14 cellular contexts compared by ENCODE assay signal in the genomic region with DNA sequence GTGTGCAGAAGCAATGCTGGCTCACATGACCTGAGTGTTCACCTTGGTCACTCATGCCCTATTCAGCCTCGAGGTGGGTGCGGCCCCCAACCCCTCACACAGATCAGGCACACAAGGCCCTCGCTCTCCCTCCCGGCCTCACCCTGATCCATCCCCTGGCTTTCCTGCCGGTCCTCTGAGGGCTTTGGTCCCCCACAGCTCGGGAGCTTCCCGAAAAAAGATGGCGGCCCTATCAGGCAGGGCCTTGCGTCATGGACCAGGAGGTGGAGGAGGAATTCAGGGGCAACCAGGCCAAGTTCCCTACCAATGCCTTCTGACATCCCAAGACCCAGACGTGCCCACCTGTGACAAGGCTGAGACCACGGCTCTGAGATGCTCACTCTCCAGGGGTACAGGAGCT. TPM values are rescaled to one million over a fixed set of nuclear protein-coding genes. Genes with fewer than 3 reads are reported as not detected.
DNase-seq lines count a peak whose midpoint lies in the region; ATAC-seq and TF ChIP-seq lines count a peak whose summit lies in the region.
"Had no signal": no experiment of that assay in that cellular context is flagged by ENCODE, and none has a peak within 500 bp of the region (broad histone marks: within the 10 kb centered on the region; RNA-seq: fewer than 3 reads in every experiment).

No MANE protein-coding gene starts in this region.

- peaks cover 5% of the 10 kb centered on the region for H3K79me1 ChIP-seq in neuronal stem cell (ENCODE audit: low read depth, low read length)

- H3K18ac ChIP-seq in neuronal stem cell (ENCODE audit: low read length), result no peak overlapping the region

- WGBS in neuronal stem cell (ENCODE audit: extremely low coverage in 2 of 2, insufficient read length in 2 of 2, insufficient replicate concordance in 1 of 2), 2 donors, result no CpG with 5 or more reads among the region's 11 CpGs
- 91% methylated on average over 11 of the region's 11 CpGs for WGBS in suprapubic skin

- peak overlapping the region; percentile 43 for H3K4ac ChIP-seq in neuronal stem cell (ENCODE audit: low read length)

- H3K36me3 ChIP-seq in RWPE2 (ENCODE audit: low read depth) (peaks cover 11% of the 10 kb centered on the region), neuronal stem cell (replicated peaks in 1 of 2; ENCODE audit: control insufficient read depth in 2 of 2, insufficient read depth in 2 of 2, low read length in 2 of 2) (peaks cover 0 to 10% of the 10 kb centered on the region in 2 donors), suprapubic skin (peaks cover 13% of the 10 kb centered on the region)

- H4K8ac ChIP-seq in neuronal stem cell (ENCODE audit: low read depth, low read length), result no peak overlapping the region

- H3K4me1 ChIP-seq in RWPE2 (ENCODE audit: insufficient read depth, poor library complexity, severe bottlenecking) (no peaks in the 10 kb centered on the region), neuronal stem cell (ENCODE audit: control insufficient read depth in 2 of 2, insufficient read depth in 1 of 2, low read depth in 1 of 2, low read length in 2 of 2) (no peaks in the 10 kb centered on the region), suprapubic skin (no peaks in the 10 kb centered on the region)

- H3K36me3 Mint-ChIP-seq in chondrocyte (ENCODE audit: low read depth), result peaks cover 18% of the 10 kb centered on the region
- H3K36me3 Mint-ChIP-seq in activated naive CD4-positive, alpha-beta T cell treated with anti-CD3 and anti-CD28 coated beads, Interleukin-2, amount 10 ng/mL, durations not matched to agents 7 days and 5 days, result peaks cover 48% of the 10 kb centered on the region
- peaks cover 78% of the 10 kb centered on the region for H3K36me3 Mint-ChIP-seq in activated T-cell treated with anti-CD3 and anti-CD28 coated beads, Interleukin-2, amount 50 U/mL, for 24 hours (ENCODE audit: low read depth)

- no peak overlapping the region for H2BK15ac ChIP-seq in neuronal stem cell (ENCODE audit: low read length)

- H3K9me3 ChIP-seq in RWPE2 (ENCODE audit: severe bottlenecking) (peaks cover 11% of the 10 kb centered on the region), neuronal stem cell (replicated peaks in 1 of 2; ENCODE audit: control insufficient read depth in 2 of 2, insufficient read depth in 1 of 2, low read depth in 1 of 2, low read length in 2 of 2) (peaks cover 3 to 21% of the 10 kb centered on the region in 2 donors), suprapubic skin (peaks cover 13% of the 10 kb centered on the region)

- H3K4me2 ChIP-seq in neuronal stem cell (ENCODE audit: insufficient read depth, low read length, poor library complexity, severe bottlenecking), result no peak overlapping the region

- no peak overlapping the region for H2BK120ac ChIP-seq in neuronal stem cell (ENCODE audit: low read depth, low read length)

- H3K14ac ChIP-seq in neuronal stem cell (ENCODE audit: low read length), result peak overlapping the region; percentile 79

- peak; percentile 34 for DNase-seq in RWPE2 (ENCODE audit: low spot score)
- peak; percentile 68 for DNase-seq in chondrocyte (ENCODE audit: low spot score)
- no peak for DNase-seq in neuronal stem cell (ENCODE audit: low spot score)
- peak; percentile 49 to 55 for DNase-seq in suprapubic skin (ENCODE audit: low spot score in 2 of 2)
- no peak for DNase-seq in GDM1 (lab: John Stamatoyannopoulos, UW)
- DNase-seq in activated naive CD4-positive, alpha-beta T cell treated with anti-CD3 and anti-CD28 coated beads, Interleukin-2, amount 10 ng/mL, durations not matched to agents 7 days and 5 days, result no peak
- DNase-seq in activated T-cell treated with anti-CD3 and anti-CD28 coated beads, Interleukin-2, amount 50 U/mL, for 24 hours, result no peak
- DNase-seq: C1 segment of cervical spinal cord; Calu3; CD4-positive, alpha-beta T cell; DMS 273 treated with DMSO at 0.1 percent for 48 hours; HCEC 1CT had no signal

- H3K4me1 Mint-ChIP-seq in chondrocyte (ENCODE audit: low read depth), result no peaks in the 10 kb centered on the region
- H3K4me1 Mint-ChIP-seq in activated naive CD4-positive, alpha-beta T cell treated with anti-CD3 and anti-CD28 coated beads, Interleukin-2, amount 10 ng/mL, durations not matched to agents 7 days and 5 days, result no peaks in the 10 kb centered on the region
- H3K4me1 Mint-ChIP-seq in activated T-cell treated with anti-CD3 and anti-CD28 coated beads, Interleukin-2, amount 50 U/mL, for 24 hours (ENCODE audit: low read depth), result no peaks in the 10 kb centered on the region
- H3K4me1 Mint-ChIP-seq: B cell had no signal

- CTCF ChIA-PET in activated naive CD4-positive, alpha-beta T cell treated with anti-CD3 and anti-CD28 coated beads, Interleukin-2, amount 10 ng/mL, durations not matched to agents 7 days and 5 days (lab: Charles Lee), result no interaction called here

- peaks cover 24% of the 10 kb centered on the region for H3K9me3 Mint-ChIP-seq in chondrocyte (ENCODE audit: low read depth)
- H3K9me3 Mint-ChIP-seq in activated naive CD4-positive, alpha-beta T cell treated with anti-CD3 and anti-CD28 coated beads, Interleukin-2, amount 10 ng/mL, durations not matched to agents 7 days and 5 days, result peaks cover 36% of the 10 kb centered on the region
- H3K9me3 Mint-ChIP-seq in activated T-cell treated with anti-CD3 and anti-CD28 coated beads, Interleukin-2, amount 50 U/mL, for 24 hours, result peaks cover 13% of the 10 kb centered on the region

- H4K91ac ChIP-seq in neuronal stem cell (ENCODE audit: low read depth, low read length, poor library complexity), result no peak overlapping the region

- H2BK5ac ChIP-seq in neuronal stem cell (ENCODE audit: low read length), result no peak overlapping the region

- H3K4me3 Mint-ChIP-seq in chondrocyte (ENCODE audit: unreplicated experiment), result no peak overlapping the region
- H3K4me3 Mint-ChIP-seq in activated naive CD4-positive, alpha-beta T cell treated with anti-CD3 and anti-CD28 coated beads, Interleukin-2, amount 10 ng/mL, durations not matched to agents 7 days and 5 days, result no peak overlapping the region
- no peak overlapping the region for H3K4me3 Mint-ChIP-seq in activated T-cell treated with anti-CD3 and anti-CD28 coated beads, Interleukin-2, amount 50 U/mL, for 24 hours
- H3K4me3 Mint-ChIP-seq: B cell; CD4-positive, alpha-beta T cell had no signal

- H3K27me3 Mint-ChIP-seq in chondrocyte (ENCODE audit: low read depth), result no peaks in the 10 kb centered on the region
- no peaks in the 10 kb centered on the region for H3K27me3 Mint-ChIP-seq in activated naive CD4-positive, alpha-beta T cell treated with anti-CD3 and anti-CD28 coated beads, Interleukin-2, amount 10 ng/mL, durations not matched to agents 7 days and 5 days
- H3K27me3 Mint-ChIP-seq in activated T-cell treated with anti-CD3 and anti-CD28 coated beads, Interleukin-2, amount 50 U/mL, for 24 hours, result no peaks in the 10 kb centered on the region
- H3K27me3 Mint-ChIP-seq: B cell; CD4-positive, alpha-beta T cell had no signal

- no peak for ATAC-seq in RWPE2 (ENCODE audit: low read depth)
- ATAC-seq: GM12878 had no signal

- TF ChIP-seq EP300 in suprapubic skin (IDR thresholded peaks at IDR 0.05), result no peak

- H2AFZ ChIP-seq in neuronal stem cell (ENCODE audit: low read length), result no peak overlapping the region

- no peak overlapping the region for H3K27ac Mint-ChIP-seq in chondrocyte (ENCODE audit: unreplicated experiment)
- no peak overlapping the region for H3K27ac Mint-ChIP-seq in activated naive CD4-positive, alpha-beta T cell treated with anti-CD3 and anti-CD28 coated beads, Interleukin-2, amount 10 ng/mL, durations not matched to agents 7 days and 5 days
- no peak overlapping the region for H3K27ac Mint-ChIP-seq in activated T-cell treated with anti-CD3 and anti-CD28 coated beads, Interleukin-2, amount 50 U/mL, for 24 hours
- H3K27ac Mint-ChIP-seq: B cell; CD4-positive, alpha-beta T cell had no signal

- H3K4me3 ChIP-seq in RWPE2 (ENCODE audit: severe bottlenecking) (no peak overlapping the region), neuronal stem cell (ENCODE audit: low read length in 2 of 2) (no peak overlapping the region), suprapubic skin (no peak overlapping the region)
- H3K4me3 ChIP-seq: GM12878 had no signal

- TF ChIP-seq CTCF in RWPE2 (IDR thresholded peaks at IDR 0.05; ENCODE audit: poor library complexity, severe bottlenecking) (no peak), chondrocyte (IDR thresholded peaks at IDR 0.05) (no peak), suprapubic skin (IDR thresholded peaks at IDR 0.05) (no peak)

- H3K27ac ChIP-seq in RWPE2 (ENCODE audit: poor library complexity, severe bottlenecking), result no peak overlapping the region
- H3K27ac ChIP-seq in neuronal stem cell (replicated peaks; ENCODE audit: low read length), result no peak overlapping the region
- no peak overlapping the region for H3K27ac ChIP-seq in suprapubic skin

- H3K27me3 ChIP-seq in RWPE2 (ENCODE audit: insufficient read depth, poor library complexity, severe bottlenecking) (no peaks in the 10 kb centered on the region), neuronal stem cell (ENCODE audit: control insufficient read depth in 3 of 3, insufficient read depth in 3 of 3, low read depth in 1 of 3, low read length in 3 of 3) (no peaks in the 10 kb centered on the region), suprapubic skin (no peaks in the 10 kb centered on the region)

- no peak for TF ChIP-seq POLR2A in suprapubic skin (IDR thresholded peaks at IDR 0.05)

- H3K9ac ChIP-seq in neuronal stem cell (ENCODE audit: low read depth, low read length, poor library complexity), result no peak overlapping the region

- H2AK5ac ChIP-seq in neuronal stem cell (ENCODE audit: low read depth, low read length), result no peak overlapping the region

- H2BK12ac ChIP-seq in neuronal stem cell (ENCODE audit: low read length), result no peak overlapping the region

- H3K23ac ChIP-seq in neuronal stem cell (ENCODE audit: low read depth, low read length, poor library complexity), result peak overlapping the region; percentile 34

RNA-seq across cellular contexts. Expression of a gene that starts 43.7 kb away (rescaled TPM):
- total RNA-seq in chondrocyte, result 15.3 to 23.2 TPM (median 16.6 TPM) in 3 replicates
- 26.4 TPM for polyA plus RNA-seq in neuronal stem cell (2013, experiment 1 of 2)
- 26.5 TPM for polyA plus RNA-seq in neuronal stem cell (2013, experiment 2 of 2)
- 10 to 100 TPM; 26.7 to 34.4 (median 29.0) TPM for total RNA-seq in suprapubic skin

RNA-seq across cellular contexts. Expression of a gene that starts 44.3 kb away (rescaled TPM):
- total RNA-seq in chondrocyte (7.7 to 8.6 TPM (median 7.9 TPM) in 3 replicates), suprapubic skin (10 to 100 TPM in 2 of 4 donors, 1 to 10 TPM in 2; 8.2 to 12.3 (median 10.5) TPM)
- 14.0 TPM for polyA plus RNA-seq in neuronal stem cell (2013, experiment 1 of 2)
- 12.9 TPM for polyA plus RNA-seq in neuronal stem cell (2013, experiment 2 of 2)

Comparison
In these comparisons a context has a peak if more than half of its experiments do, and no peak if none do; other contexts are left out.
1. DNase-seq: peak in RWPE2 (single experiment), chondrocyte (single experiment) and suprapubic skin (2 of 2); none in neuronal stem cell (single experiment), GDM1 (single experiment), activated naive CD4-positive, alpha-beta T cell treated with anti-CD3 and anti-CD28 coated beads, Interleukin-2, amount 10 ng/mL, durations not matched to agents 7 days and 5 days (single experiment) and activated T-cell treated with anti-CD3 and anti-CD28 coated beads, Interleukin-2, amount 50 U/mL, for 24 hours (single experiment).